1 cellular context compared by ENCODE assay signal in the genomic region with DNA sequence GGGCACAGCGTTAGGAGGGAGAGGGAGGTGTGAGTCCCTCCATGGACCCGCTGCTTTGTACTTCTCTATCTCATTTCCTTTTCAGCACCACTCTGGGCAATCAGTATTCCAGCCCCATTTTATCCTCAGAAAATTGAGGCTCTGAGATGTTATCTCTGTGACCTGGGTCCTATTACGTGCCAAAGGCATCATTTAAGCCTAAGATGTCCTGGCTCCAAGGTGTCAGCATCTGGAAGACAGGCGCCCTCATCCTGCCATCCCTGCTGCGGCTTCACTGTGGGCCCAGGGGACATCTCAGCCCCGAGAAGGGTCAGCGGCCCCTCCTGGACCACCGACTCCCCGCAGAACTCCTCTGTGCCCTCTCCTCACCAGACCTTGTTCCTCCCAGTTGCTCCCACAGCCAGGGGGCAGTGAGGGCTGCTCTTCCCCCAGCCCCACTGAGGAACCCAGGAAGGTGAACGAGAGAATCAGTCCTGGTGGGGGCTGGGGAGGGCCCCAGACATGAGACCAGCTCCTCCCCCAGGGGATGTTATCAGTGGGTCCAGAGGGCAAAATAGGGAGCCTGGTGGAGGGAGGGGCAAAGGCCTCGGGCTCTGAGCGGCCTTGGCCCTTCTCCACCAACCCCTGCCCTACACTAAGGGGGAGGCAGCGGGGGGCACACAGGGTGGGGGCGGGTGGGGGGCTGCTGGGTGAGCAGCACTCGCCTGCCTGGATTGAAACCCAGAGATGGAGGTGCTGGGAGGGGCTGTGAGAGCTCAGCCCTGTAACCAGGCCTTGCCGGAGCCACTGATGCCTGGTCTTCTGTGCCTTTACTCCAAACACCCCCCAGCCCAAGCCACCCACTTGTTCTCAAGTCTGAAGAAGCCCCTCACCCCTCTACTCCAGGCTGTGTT.
TF ChIP-seq lines count a peak whose summit lies in the region.

No MANE protein-coding gene starts in this region.

TF ChIP-seq in HepG2, 621 proteins besides CTCF, POLR2A, EP300 and RAD21 (continued from another document and continues in another):
- TF ChIP-seq MEIS2 (CRISPR knock-in tag; IDR thresholded peaks at IDR 0.05): peak; percentile 78; the same call in 1 of the 2 replicates
- TF ChIP-seq ARNTL (CRISPR knock-in tag; IDR thresholded peaks at IDR 0.05): peak; percentile 95
- TF ChIP-seq MTA1 (CRISPR knock-in tag; IDR thresholded peaks at IDR 0.05; ENCODE audit: borderline replicate concordance): peak; percentile 91
- no peak for TF ChIP-seq ZNF577 (CRISPR knock-in tag; IDR thresholded peaks at IDR 0.05; ENCODE audit: borderline replicate concordance, low read depth)
- TF ChIP-seq, protein P1, sequence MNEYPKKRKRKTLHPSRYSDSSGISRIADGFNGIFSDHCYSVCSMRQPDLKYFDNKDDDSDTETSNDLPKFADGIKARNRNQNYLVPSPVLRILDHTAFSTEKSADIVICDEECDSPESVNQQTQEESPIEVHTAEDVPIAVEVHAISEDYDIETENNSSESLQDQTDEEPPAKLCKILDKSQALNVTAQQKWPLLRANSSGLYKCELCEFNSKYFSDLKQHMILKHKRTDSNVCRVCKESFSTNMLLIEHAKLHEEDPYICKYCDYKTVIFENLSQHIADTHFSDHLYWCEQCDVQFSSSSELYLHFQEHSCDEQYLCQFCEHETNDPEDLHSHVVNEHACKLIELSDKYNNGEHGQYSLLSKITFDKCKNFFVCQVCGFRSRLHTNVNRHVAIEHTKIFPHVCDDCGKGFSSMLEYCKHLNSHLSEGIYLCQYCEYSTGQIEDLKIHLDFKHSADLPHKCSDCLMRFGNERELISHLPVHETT (CRISPR knock-in tag; conservative IDR thresholded peaks at IDR 0.05): no peak; the same call in 1 of the 2 replicates
- no peak for TF ChIP-seq PHB2 (IDR thresholded peaks at IDR 0.05; ENCODE audit: partially characterized antibody)
- peak; percentile 92 for TF ChIP-seq MED13 (CRISPR knock-in tag; IDR thresholded peaks at IDR 0.05)
- no peak for TF ChIP-seq ZNF569 (CRISPR knock-in tag; IDR thresholded peaks at IDR 0.05; ENCODE audit: borderline replicate concordance)
- peak; percentile 97 for TF ChIP-seq HNF4G (IDR thresholded peaks at IDR 0.05; ENCODE audit: borderline replicate concordance, low read depth, low read length)
- peak; percentile 97 for TF ChIP-seq HNF4G (CRISPR knock-in tag; IDR thresholded peaks at IDR 0.05; ENCODE audit: borderline replicate concordance, low read depth)
- TF ChIP-seq RXRB (CRISPR knock-in tag; IDR thresholded peaks at IDR 0.05; ENCODE audit: borderline replicate concordance): peak; percentile 93
- TF ChIP-seq ZNF260 (CRISPR knock-in tag; IDR thresholded peaks at IDR 0.05; ENCODE audit: borderline replicate concordance, low read depth): no peak
- TF ChIP-seq SMAD1 (CRISPR knock-in tag; IDR thresholded peaks at IDR 0.05; ENCODE audit: borderline replicate concordance, low read depth): peak; percentile 51; the same call in 1 of the 2 replicates
- TF ChIP-seq, protein P2, sequence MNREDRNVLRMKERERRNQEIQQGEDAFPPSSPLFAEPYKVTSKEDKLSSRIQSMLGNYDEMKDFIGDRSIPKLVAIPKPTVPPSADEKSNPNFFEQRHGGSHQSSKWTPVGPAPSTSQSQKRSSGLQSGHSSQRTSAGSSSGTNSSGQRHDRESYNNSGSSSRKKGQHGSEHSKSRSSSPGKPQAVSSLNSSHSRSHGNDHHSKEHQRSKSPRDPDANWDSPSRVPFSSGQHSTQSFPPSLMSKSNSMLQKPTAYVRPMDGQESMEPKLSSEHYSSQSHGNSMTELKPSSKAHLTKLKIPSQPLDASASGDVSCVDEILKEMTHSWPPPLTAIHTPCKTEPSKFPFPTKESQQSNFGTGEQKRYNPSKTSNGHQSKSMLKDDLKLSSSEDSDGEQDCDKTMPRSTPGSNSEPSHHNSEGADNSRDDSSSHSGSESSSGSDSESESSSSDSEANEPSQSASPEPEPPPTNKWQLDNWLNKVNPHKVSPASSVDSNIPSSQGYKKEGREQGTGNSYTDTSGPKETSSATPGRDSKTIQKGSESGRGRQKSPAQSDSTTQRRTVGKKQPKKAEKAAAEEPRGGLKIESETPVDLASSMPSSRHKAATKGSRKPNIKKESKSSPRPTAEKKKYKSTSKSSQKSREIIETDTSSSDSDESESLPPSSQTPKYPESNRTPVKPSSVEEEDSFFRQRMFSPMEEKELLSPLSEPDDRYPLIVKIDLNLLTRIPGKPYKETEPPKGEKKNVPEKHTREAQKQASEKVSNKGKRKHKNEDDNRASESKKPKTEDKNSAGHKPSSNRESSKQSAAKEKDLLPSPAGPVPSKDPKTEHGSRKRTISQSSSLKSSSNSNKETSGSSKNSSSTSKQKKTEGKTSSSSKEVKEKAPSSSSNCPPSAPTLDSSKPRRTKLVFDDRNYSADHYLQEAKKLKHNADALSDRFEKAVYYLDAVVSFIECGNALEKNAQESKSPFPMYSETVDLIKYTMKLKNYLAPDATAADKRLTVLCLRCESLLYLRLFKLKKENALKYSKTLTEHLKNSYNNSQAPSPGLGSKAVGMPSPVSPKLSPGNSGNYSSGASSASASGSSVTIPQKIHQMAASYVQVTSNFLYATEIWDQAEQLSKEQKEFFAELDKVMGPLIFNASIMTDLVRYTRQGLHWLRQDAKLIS (CRISPR knock-in tag; IDR thresholded peaks at IDR 0.05): no peak; the same call in 1 of the 2 replicates
- no peak for TF ChIP-seq ZNF136 (CRISPR knock-in tag; IDR thresholded peaks at IDR 0.05; ENCODE audit: low read depth)
- TF ChIP-seq SKI (IDR thresholded peaks at IDR 0.05; ENCODE audit: partially characterized antibody): peak; percentile 91
- peak; percentile 54; the same call in 1 of the 2 replicates for TF ChIP-seq CCDC6 (CRISPR knock-in tag; IDR thresholded peaks at IDR 0.05)
- TF ChIP-seq HHEX (CRISPR knock-in tag; IDR thresholded peaks at IDR 0.05): peak; percentile 19; the same call in 1 of the 2 replicates
- TF ChIP-seq ZNF570 (CRISPR knock-in tag; IDR thresholded peaks at IDR 0.05; ENCODE audit: borderline replicate concordance): no peak
- TF ChIP-seq ZNF605 (CRISPR knock-in tag; IDR thresholded peaks at IDR 0.05): no peak; the same call in none of the 2 replicates
- no peak for TF ChIP-seq HNRNPH1 (optimal IDR thresholded peaks at IDR 0.05; ENCODE audit: low read depth, low read length)
- 0 out of 2 replicates have a peak, but pooled peaks have one; percentile 59 for TF ChIP-seq ZSCAN31 (CRISPR knock-in tag; IDR thresholded peaks at IDR 0.05; ENCODE audit: low read depth)
- no peak for TF ChIP-seq NFE2L1 (CRISPR knock-in tag; IDR thresholded peaks at IDR 0.05; ENCODE audit: borderline replicate concordance)
- no peak for TF ChIP-seq ZNF589 (CRISPR knock-in tag; conservative IDR thresholded peaks at IDR 0.05)
- TF ChIP-seq, protein P3, sequence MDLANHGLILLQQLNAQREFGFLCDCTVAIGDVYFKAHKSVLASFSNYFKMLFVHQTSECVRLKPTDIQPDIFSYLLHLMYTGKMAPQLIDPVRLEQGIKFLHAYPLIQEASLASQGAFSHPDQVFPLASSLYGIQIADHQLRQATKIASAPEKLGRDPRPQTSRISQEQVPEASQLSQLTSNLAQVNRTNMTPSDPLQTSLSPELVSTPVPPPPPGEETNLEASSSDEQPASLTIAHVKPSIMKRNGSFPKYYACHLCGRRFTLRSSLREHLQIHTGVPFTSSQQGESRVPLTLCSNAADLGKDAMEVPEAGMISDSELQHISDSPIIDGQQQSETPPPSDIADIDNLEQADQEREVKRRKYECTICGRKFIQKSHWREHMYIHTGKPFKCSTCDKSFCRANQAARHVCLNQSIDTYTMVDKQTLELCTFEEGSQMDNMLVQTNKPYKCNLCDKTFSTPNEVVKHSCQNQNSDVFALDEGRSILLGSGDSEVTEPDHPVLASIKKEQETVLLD (CRISPR knock-in tag; IDR thresholded peaks at IDR 0.05; ENCODE audit: low read depth): no peak
- TF ChIP-seq, protein P4, sequence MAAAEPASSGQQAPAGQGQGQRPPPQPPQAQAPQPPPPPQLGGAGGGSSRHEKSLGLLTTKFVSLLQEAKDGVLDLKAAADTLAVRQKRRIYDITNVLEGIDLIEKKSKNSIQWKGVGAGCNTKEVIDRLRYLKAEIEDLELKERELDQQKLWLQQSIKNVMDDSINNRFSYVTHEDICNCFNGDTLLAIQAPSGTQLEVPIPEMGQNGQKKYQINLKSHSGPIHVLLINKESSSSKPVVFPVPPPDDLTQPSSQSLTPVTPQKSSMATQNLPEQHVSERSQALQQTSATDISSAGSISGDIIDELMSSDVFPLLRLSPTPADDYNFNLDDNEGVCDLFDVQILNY (CRISPR knock-in tag; conservative IDR thresholded peaks at IDR 0.05): no peak
- TF ChIP-seq NFE2L2 (IDR thresholded peaks at IDR 0.05; ENCODE audit: low read length): no peak
- TF ChIP-seq STAT5B (CRISPR knock-in tag; IDR thresholded peaks at IDR 0.05): no peak
- TF ChIP-seq, protein P5, sequence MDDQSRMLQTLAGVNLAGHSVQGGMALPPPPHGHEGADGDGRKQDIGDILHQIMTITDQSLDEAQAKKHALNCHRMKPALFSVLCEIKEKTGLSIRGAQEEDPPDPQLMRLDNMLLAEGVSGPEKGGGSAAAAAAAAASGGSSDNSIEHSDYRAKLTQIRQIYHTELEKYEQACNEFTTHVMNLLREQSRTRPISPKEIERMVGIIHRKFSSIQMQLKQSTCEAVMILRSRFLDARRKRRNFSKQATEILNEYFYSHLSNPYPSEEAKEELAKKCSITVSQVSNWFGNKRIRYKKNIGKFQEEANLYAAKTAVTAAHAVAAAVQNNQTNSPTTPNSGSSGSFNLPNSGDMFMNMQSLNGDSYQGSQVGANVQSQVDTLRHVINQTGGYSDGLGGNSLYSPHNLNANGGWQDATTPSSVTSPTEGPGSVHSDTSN (CRISPR knock-in tag; IDR thresholded peaks at IDR 0.05; ENCODE audit: borderline replicate concordance): no peak
- TF ChIP-seq, protein P6, sequence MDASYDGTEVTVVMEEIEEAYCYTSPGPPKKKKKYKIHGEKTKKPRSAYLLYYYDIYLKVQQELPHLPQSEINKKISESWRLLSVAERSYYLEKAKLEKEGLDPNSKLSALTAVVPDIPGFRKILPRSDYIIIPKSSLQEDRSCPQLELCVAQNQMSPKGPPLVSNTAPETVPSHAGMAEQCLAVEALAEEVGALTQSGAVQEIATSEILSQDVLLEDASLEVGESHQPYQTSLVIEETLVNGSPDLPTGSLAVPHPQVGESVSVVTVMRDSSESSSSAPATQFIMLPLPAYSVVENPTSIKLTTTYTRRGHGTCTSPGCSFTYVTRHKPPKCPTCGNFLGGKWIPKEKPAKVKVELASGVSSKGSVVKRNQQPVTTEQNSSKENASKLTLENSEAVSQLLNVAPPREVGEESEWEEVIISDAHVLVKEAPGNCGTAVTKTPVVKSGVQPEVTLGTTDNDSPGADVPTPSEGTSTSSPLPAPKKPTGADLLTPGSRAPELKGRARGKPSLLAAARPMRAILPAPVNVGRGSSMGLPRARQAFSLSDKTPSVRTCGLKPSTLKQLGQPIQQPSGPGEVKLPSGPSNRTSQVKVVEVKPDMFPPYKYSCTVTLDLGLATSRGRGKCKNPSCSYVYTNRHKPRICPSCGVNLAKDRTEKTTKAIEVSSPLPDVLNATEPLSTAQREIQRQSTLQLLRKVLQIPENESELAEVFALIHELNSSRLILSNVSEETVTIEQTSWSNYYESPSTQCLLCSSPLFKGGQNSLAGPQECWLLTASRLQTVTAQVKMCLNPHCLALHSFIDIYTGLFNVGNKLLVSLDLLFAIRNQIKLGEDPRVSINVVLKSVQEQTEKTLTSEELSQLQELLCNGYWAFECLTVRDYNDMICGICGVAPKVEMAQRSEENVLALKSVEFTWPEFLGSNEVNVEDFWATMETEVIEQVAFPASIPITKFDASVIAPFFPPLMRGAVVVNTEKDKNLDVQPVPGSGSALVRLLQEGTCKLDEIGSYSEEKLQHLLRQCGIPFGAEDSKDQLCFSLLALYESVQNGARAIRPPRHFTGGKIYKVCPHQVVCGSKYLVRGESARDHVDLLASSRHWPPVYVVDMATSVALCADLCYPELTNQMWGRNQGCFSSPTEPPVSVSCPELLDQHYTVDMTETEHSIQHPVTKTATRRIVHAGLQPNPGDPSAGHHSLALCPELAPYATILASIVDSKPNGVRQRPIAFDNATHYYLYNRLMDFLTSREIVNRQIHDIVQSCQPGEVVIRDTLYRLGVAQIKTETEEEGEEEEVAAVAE (CRISPR knock-in tag; IDR thresholded peaks at IDR 0.05; ENCODE audit: borderline replicate concordance): peak; percentile 50; the same call in 1 of the 2 replicates
- peak; percentile 22; the same call in 1 of the 2 replicates for TF ChIP-seq ZNF292 (CRISPR knock-in tag; IDR thresholded peaks at IDR 0.05; ENCODE audit: borderline replicate concordance, low read depth)
- no peak for TF ChIP-seq FOXA1 (IDR thresholded peaks at IDR 0.05)
- TF ChIP-seq FOXA1 (CRISPR knock-in tag; IDR thresholded peaks at IDR 0.05): no peak
- TF ChIP-seq, protein P7, sequence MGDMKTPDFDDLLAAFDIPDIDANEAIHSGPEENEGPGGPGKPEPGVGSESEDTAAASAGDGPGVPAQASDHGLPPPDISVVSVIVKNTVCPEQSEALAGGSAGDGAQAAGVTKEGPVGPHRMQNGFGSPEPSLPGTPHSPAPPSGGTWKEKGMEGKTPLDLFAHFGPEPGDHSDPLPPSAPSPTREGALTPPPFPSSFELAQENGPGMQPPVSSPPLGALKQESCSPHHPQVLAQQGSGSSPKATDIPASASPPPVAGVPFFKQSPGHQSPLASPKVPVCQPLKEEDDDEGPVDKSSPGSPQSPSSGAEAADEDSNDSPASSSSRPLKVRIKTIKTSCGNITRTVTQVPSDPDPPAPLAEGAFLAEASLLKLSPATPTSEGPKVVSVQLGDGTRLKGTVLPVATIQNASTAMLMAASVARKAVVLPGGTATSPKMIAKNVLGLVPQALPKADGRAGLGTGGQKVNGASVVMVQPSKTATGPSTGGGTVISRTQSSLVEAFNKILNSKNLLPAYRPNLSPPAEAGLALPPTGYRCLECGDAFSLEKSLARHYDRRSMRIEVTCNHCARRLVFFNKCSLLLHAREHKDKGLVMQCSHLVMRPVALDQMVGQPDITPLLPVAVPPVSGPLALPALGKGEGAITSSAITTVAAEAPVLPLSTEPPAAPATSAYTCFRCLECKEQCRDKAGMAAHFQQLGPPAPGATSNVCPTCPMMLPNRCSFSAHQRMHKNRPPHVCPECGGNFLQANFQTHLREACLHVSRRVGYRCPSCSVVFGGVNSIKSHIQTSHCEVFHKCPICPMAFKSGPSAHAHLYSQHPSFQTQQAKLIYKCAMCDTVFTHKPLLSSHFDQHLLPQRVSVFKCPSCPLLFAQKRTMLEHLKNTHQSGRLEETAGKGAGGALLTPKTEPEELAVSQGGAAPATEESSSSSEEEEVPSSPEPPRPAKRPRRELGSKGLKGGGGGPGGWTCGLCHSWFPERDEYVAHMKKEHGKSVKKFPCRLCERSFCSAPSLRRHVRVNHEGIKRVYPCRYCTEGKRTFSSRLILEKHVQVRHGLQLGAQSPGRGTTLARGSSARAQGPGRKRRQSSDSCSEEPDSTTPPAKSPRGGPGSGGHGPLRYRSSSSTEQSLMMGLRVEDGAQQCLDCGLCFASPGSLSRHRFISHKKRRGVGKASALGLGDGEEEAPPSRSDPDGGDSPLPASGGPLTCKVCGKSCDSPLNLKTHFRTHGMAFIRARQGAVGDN (CRISPR knock-in tag; IDR thresholded peaks at IDR 0.05): peak; percentile 68
- 0 out of 2 replicates have a peak, but pooled peaks have one; percentile 4 for TF ChIP-seq TOPORS (CRISPR knock-in tag; IDR thresholded peaks at IDR 0.05)
- TF ChIP-seq PLRG1 (conservative IDR thresholded peaks at IDR 0.05): no peak
- TF ChIP-seq, protein P8, sequence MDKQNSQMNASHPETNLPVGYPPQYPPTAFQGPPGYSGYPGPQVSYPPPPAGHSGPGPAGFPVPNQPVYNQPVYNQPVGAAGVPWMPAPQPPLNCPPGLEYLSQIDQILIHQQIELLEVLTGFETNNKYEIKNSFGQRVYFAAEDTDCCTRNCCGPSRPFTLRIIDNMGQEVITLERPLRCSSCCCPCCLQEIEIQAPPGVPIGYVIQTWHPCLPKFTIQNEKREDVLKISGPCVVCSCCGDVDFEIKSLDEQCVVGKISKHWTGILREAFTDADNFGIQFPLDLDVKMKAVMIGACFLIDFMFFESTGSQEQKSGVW (CRISPR knock-in tag; IDR thresholded peaks at IDR 0.05; ENCODE audit: borderline replicate concordance): no peak
- peak; percentile 66 for TF ChIP-seq TBX2 (CRISPR knock-in tag; IDR thresholded peaks at IDR 0.05; ENCODE audit: borderline replicate concordance)
- peak; percentile 10; the same call in 1 of the 2 replicates for TF ChIP-seq ZFX (CRISPR knock-in tag; IDR thresholded peaks at IDR 0.05; ENCODE audit: low read depth)
